ENCODE assay signal across 8 cellular contexts in the genomic region with DNA sequence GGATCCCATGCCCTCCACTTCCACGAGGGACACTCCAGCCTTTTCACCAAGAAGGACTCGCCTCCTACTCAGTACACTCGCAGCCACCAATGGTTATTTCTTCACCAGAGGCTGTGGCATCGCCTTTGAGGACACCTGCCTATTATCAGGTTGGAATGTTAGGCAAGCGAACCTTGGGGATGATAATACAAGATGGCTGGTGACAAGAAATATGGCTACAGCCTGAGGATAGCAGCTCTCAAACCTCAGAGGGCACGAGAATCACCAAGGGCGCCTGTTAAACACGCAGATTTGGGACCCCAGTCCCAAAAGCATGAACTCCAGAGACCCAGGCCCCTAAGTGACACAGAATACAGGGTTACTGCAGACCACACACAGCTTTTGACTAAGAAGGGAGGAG. TPM values are rescaled to one million over a fixed set of nuclear protein-coding genes. Genes with fewer than 3 reads are reported as not detected.
DNase-seq lines count a peak whose midpoint lies in the region; ATAC-seq and TF ChIP-seq lines count a peak whose summit lies in the region.
"Had no signal": no experiment of that assay in that cellular context is flagged by ENCODE, and none has a peak within 500 bp of the region (broad histone marks: within the 10 kb centered on the region; RNA-seq: fewer than 3 reads in every experiment).

No MANE protein-coding gene starts in this region.

- ATAC-seq in effector memory CD8-positive, alpha-beta T cell (replicated peaks), result no peak

- in situ Hi-C loops in GM13977 (cut with MboI; ENCODE audit: low pct_unique_long_range_greater_than_20kb, low sequenced_read_pairs, unreplicated experiment), result no loop called here

- peak overlapping the region; percentile 85 to 91 for H3K27ac Mint-ChIP-seq in effector memory CD8-positive, alpha-beta T cell
- H3K27ac Mint-ChIP-seq in progenitor cell of endocrine pancreas, result no peak overlapping the region

- no peaks in the 10 kb centered on the region for H3K27me3 ChIP-seq in testis
- H3K27me3 ChIP-seq: ovary had no signal

- DNase-seq in Jurkat, Clone E6-1 (ENCODE audit: low read depth, low spot score), result no peak
- DNase-seq in effector memory CD8-positive, alpha-beta T cell, result no peak
- DNase-seq in progenitor cell of endocrine pancreas (ENCODE audit: low spot score, unreplicated experiment) (no peak), GM13977 (ENCODE audit: low spot score) (no peak), NCI-H128 (lab: John Stamatoyannopoulos, UW; ENCODE audit: unreplicated experiment) (no peak), testis (no peak)

- TF ChIP-seq POLR2A in testis (IDR thresholded peaks at IDR 0.05), result no peak

- H3K36me3 ChIP-seq in ES-I3 (ENCODE audit: insufficient read depth, low read length), result no peaks in the 10 kb centered on the region
- H3K36me3 ChIP-seq in testis (ENCODE audit: low read depth, missing control alignments), result no peaks in the 10 kb centered on the region
- H3K36me3 ChIP-seq: ovary had no signal

- TF ChIP-seq CTCF in progenitor cell of endocrine pancreas (IDR thresholded peaks at IDR 0.05; ENCODE audit: unreplicated experiment) (no peak), GM13977 (IDR thresholded peaks at IDR 0.05; ENCODE audit: extremely low read depth, insufficient read depth, missing control alignments) (no peak), testis (IDR thresholded peaks at IDR 0.05) (no peak)

- H3K27me3 Mint-ChIP-seq in effector memory CD8-positive, alpha-beta T cell, result no peaks in the 10 kb centered on the region
- no peaks in the 10 kb centered on the region for H3K27me3 Mint-ChIP-seq in progenitor cell of endocrine pancreas

- H3K9me3 ChIP-seq in ES-I3 (ENCODE audit: control insufficient read depth, insufficient read depth, low read length) (no peaks in the 10 kb centered on the region), testis (no peaks in the 10 kb centered on the region)
- H3K9me3 ChIP-seq: ovary had no signal

- H3K4me1 Mint-ChIP-seq in effector memory CD8-positive, alpha-beta T cell (ENCODE audit: low read depth in 2 of 2), result peaks cover 82 to 88% of the 10 kb centered on the region in 2 donors
- peaks cover 52% of the 10 kb centered on the region for H3K4me1 Mint-ChIP-seq in progenitor cell of endocrine pancreas (ENCODE audit: low read depth)

- peak overlapping the region; percentile 33 for H3K4me3 ChIP-seq in Jurkat, Clone E6-1 (ENCODE audit: low read length)
- no peak overlapping the region for H3K4me3 ChIP-seq in testis

- intact Hi-C loops in testis (cut with DNase I; ENCODE audit: low total_unique reads), result no loop called here

- H3K4me1 ChIP-seq in ES-I3 (ENCODE audit: insufficient read depth, low read length) (peaks cover 39% of the 10 kb centered on the region), testis (no peaks in the 10 kb centered on the region)

- WGBS in testis, 2 donors, result 82 to 90% methylated on average over 8 of the region's 8 CpGs

- peak overlapping the region; percentile 69 to 80 for H3K4me3 Mint-ChIP-seq in effector memory CD8-positive, alpha-beta T cell
- peak overlapping the region; percentile 66 for H3K4me3 Mint-ChIP-seq in progenitor cell of endocrine pancreas (ENCODE audit: low read depth)

- 0 out of 2 replicates have a peak overlapping the region, but pooled peaks have one; percentile 50 for H3K9ac ChIP-seq in ES-I3 (ENCODE audit: low read depth, low read length)

- H3K9me3 Mint-ChIP-seq in effector memory CD8-positive, alpha-beta T cell, result no peaks in the 10 kb centered on the region
- H3K9me3 Mint-ChIP-seq in progenitor cell of endocrine pancreas (ENCODE audit: low read depth), result no peaks in the 10 kb centered on the region

- H3K27ac ChIP-seq in testis, result no peak overlapping the region

- H3K36me3 Mint-ChIP-seq in effector memory CD8-positive, alpha-beta T cell (ENCODE audit: insufficient read depth), result peaks cover 86% of the 10 kb centered on the region
- H3K36me3 Mint-ChIP-seq in progenitor cell of endocrine pancreas (ENCODE audit: insufficient read depth), result no peaks in the 10 kb centered on the region

RNA-seq across cellular contexts. Expression of gene CYTH1, which starts 58.1 kb away (rescaled TPM):
- polyA plus RNA-seq in Jurkat, Clone E6-1 (2012; ENCODE audit: insufficient read depth, insufficient read length), result 99.1 TPM
- total RNA-seq in progenitor cell of endocrine pancreas (30.1 and 33.3 TPM in 2 replicates), testis (10 to 100 TPM; 42.2 to 47.9 TPM)
- polyA plus RNA-seq in testis (ENCODE audit: insufficient read depth, low read depth, low replicate concordance), result 40.8 TPM
